Comparison of ENCODE assay signal across 8 cellular contexts in the genomic region with DNA sequence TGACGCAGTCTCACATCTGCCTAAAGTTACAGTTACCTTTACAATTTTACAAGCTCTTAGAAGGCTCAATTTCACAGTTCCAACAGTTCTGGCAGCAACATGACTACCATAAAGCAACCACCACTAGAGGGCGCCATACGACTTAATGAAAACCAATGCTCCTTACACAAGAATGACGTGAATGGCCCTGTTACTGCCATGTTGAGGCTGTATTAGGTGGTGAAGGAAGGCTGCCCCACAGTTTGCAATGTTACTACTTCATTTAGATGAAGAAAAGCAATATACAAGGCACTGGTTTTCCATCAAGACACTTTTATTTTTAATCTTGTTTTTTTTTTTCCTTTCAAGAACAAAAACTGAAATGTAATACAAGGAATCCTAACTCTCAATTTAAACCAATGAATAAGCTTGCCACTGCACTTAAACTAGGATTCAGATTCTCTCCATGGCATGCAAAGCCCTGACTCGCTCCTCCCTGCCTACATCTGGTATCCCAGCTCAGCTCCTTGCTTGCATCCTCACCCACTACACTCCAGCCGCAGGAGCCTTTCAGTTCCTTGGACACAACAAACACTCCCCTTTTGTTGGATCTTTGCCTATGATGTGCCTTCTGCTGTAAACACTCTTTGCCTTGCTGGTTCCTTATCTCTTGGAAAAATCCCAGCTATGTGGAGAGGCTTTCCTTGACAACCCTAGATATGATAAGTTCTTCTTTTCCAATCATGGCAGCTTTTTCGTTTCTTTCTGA.
DNase-seq lines count a peak whose midpoint lies in the region; ATAC-seq and TF ChIP-seq lines count a peak whose summit lies in the region.

No MANE protein-coding gene starts in this region.

- peak; percentile 67 for TF ChIP-seq CTCF in GM12875 (IDR thresholded peaks at IDR 0.05; ENCODE audit: borderline replicate concordance, insufficient read depth, low read depth, low read length)
- peak; percentile 53 to 83 (median 73) for TF ChIP-seq CTCF in heart right ventricle (IDR thresholded peaks at IDR 0.05)

- peaks cover 4% of the 10 kb centered on the region for H3K4me1 Mint-ChIP-seq in activated naive CD8-positive, alpha-beta T cell treated with anti-CD3 and anti-CD28 coated beads for 36 hours

- intact Hi-C loops in heart right ventricle (cut with DNase I) = loop anchor here in 4 of 10 donors (5.0 to 10.0 kb wide), 5 partner anchors 67 to 644 kb away; no protein-coding TSS in a partner anchor

- peaks cover 0 to 17% (median 0%) of the 10 kb centered on the region in 9 donors for H3K36me3 ChIP-seq in heart right ventricle

- H3K27ac Mint-ChIP-seq in activated naive CD8-positive, alpha-beta T cell treated with anti-CD3 and anti-CD28 coated beads for 36 hours = no peak overlapping the region

- no peaks in the 10 kb centered on the region for H3K27me3 ChIP-seq in heart right ventricle

- no peaks in the 10 kb centered on the region for H3K9me3 ChIP-seq in heart right ventricle

- peak; percentile 95 for ATAC-seq in HG02610 (IDR thresholded peaks at IDR 0.05; ENCODE audit: unreplicated experiment)
- peak in 7 of 8 donors; percentile 81 to 92 (median 90) for ATAC-seq in heart right ventricle

- peaks cover 2% of the 10 kb centered on the region for H3K9me3 Mint-ChIP-seq in activated naive CD8-positive, alpha-beta T cell treated with anti-CD3 and anti-CD28 coated beads for 36 hours

- peak overlapping the region in 2 of 10 donors; percentile 21 to 66 for H3K27ac ChIP-seq in heart right ventricle

- H3K4me1 ChIP-seq in heart right ventricle = peaks cover 0 to 18% (median 8%) of the 10 kb centered on the region in 9 donors

- DNase-seq in NCI-H1048 (lab: John Stamatoyannopoulos, UW) (peak; percentile 68), SKM-1 treated with dmso at 0.1 percent for 144 hours (lab: John Stamatoyannopoulos, UW; ENCODE audit: unreplicated experiment) (peak; percentile 51), heart right ventricle (peak; percentile 21 to 81), putamen (ENCODE audit: low spot score) (peak; percentile 70), cerebellar nuclear complex (lab: John Stamatoyannopoulos, UW) (no peak)
- peak; percentile 61 for DNase-seq in activated naive CD8-positive, alpha-beta T cell treated with anti-CD3 and anti-CD28 coated beads for 36 hours

- no peaks in the 10 kb centered on the region for H3K27me3 Mint-ChIP-seq in activated naive CD8-positive, alpha-beta T cell treated with anti-CD3 and anti-CD28 coated beads for 36 hours

- peaks cover 7% of the 10 kb centered on the region for H3K36me3 Mint-ChIP-seq in activated naive CD8-positive, alpha-beta T cell treated with anti-CD3 and anti-CD28 coated beads for 36 hours

- no peak overlapping the region for H3K4me3 ChIP-seq in GM12875 (ENCODE audit: low read depth, low read length)
- H3K4me3 ChIP-seq in heart right ventricle = no peak overlapping the region

- 35 to 36% methylated on average over 7 of the region's 7 CpGs for WGBS in heart right ventricle, 2 donors

- no peak overlapping the region for H3K4me3 Mint-ChIP-seq in activated naive CD8-positive, alpha-beta T cell treated with anti-CD3 and anti-CD28 coated beads for 36 hours

Comparison
In these comparisons a context has a peak if more than half of its experiments do, and no peak if none do; other contexts are left out.
1. DNase-seq: peak in NCI-H1048 (single experiment), SKM-1 treated with dmso at 0.1 percent for 144 hours (single experiment), activated naive CD8-positive, alpha-beta T cell treated with anti-CD3 and anti-CD28 coated beads for 36 hours (single experiment), heart right ventricle (2 of 2) and putamen (single experiment); none in cerebellar nuclear complex (0 of 2).